ENCODE assay signal across 8 cellular contexts in the genomic region with DNA sequence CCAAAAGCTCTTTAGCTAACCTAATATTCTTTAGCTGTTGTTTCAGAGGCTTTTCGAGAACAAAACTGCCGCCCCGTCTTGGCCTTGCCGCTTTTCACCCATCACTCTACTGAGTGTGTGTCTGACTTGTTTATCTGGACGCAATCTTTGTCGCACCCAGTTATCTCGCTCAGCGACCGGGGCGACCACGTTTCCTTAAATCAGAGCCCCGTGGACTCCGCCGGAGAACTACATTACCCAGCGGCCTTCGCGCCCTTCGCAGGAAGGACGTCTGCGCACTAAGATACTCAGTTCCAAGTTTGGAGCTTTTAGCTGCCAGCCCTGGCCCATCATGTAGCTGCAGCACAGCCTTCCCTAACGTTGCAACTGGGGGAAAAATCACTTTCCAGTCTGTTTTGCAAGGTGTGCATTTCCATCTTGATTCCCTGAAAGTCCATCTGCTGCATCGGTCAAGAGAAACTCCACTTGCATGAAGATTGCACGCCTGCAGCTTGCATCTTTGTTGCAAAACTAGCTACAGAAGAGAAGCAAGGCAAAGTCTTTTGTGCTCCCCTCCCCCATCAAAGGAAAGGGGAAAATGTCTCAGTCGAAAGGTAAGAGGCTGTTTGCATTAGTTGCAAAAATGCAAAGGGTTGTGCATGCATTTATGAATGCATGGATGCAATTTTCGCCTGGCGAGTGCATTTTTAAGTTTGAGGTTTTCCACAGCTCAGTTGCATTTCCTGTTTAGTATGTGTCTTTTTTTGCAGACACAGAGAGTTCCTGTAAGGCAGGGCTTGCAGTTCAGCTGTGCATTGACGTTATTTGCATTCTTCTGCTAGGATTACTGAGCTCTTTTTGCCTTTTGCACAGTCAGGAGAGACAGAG. TPM values are rescaled to one million over a fixed set of nuclear protein-coding genes. Genes with fewer than 3 reads are reported as not detected.
A peak's percentile ranks its signal among the peaks of the same experiment; 100 is the strongest.
DNase-seq lines count a peak whose midpoint lies in the region; ATAC-seq and TF ChIP-seq lines count a peak whose summit lies in the region.

A gene (plus strand): TSS at position 290 of the 867 bp plus-strand sequence. CDS start 288 bp downstream, at position 578.

- peak within 1 kb of the TSS; percentile 62 for H3K4me3 ChIP-seq in mononuclear cell (ENCODE audit: low read length)

- CTCF ChIA-PET in activated CD8-positive, alpha-beta memory T cell treated with anti-CD3 and anti-CD28 coated beads, Interleukin-2, amount 10 ng/mL, durations not matched to agents 7 days and 5 days (lab: Charles Lee): interaction anchor here (0.6 to 2.7 kb wide), 8 partner anchors 10 to 110 kb away, joined by 3 to 16 read pairs (median 5); no protein-coding TSS in a partner anchor

- no peaks in the 10 kb centered on the region for H3K9me3 ChIP-seq in mononuclear cell (ENCODE audit: low read depth, low read length)

- no peak within 1 kb of the TSS for H3K27ac Mint-ChIP-seq in activated CD8-positive, alpha-beta memory T cell treated with anti-CD3 and anti-CD28 coated beads, Interleukin-2, amount 10 ng/mL, durations not matched to agents 7 days and 5 days

- H3K9me3 Mint-ChIP-seq in activated CD8-positive, alpha-beta memory T cell treated with anti-CD3 and anti-CD28 coated beads, Interleukin-2, amount 10 ng/mL, durations not matched to agents 7 days and 5 days (ENCODE audit: low read depth): no peaks in the 10 kb centered on the region

- no peak within 1 kb of the TSS for H3K4me3 Mint-ChIP-seq in activated CD8-positive, alpha-beta memory T cell treated with anti-CD3 and anti-CD28 coated beads, Interleukin-2, amount 10 ng/mL, durations not matched to agents 7 days and 5 days

- no peaks in the 10 kb centered on the region for H3K27me3 ChIP-seq in mononuclear cell (ENCODE audit: insufficient read depth, low read length)

- peaks cover 20% of the 10 kb centered on the region for H3K4me1 ChIP-seq in mononuclear cell (ENCODE audit: insufficient read depth, low read length)

- no peak for TF ChIP-seq CTCF in C4-2B (conservative IDR thresholded peaks at IDR 0.05)

- no peaks in the 10 kb centered on the region for H3K27me3 Mint-ChIP-seq in activated CD8-positive, alpha-beta memory T cell treated with anti-CD3 and anti-CD28 coated beads, Interleukin-2, amount 10 ng/mL, durations not matched to agents 7 days and 5 days

- TF ChIP-seq POLR2A in erythroblast (IDR thresholded peaks at IDR 0.05; ENCODE audit: low read length): no peak

- ATAC-seq in GM19324 (IDR thresholded peaks at IDR 0.05; ENCODE audit: low FRiP score, unreplicated experiment) (peak; percentile 93), HG03432 (IDR thresholded peaks at IDR 0.05; ENCODE audit: unreplicated experiment) (peak; percentile 97)
- ATAC-seq in activated CD8-positive, alpha-beta memory T cell treated with anti-CD3 and anti-CD28 coated beads, Interleukin-2, amount 10 ng/mL, durations not matched to agents 7 days and 5 days: peak; percentile 98

- peaks cover 10% of the 10 kb centered on the region for H3K4me1 Mint-ChIP-seq in activated CD8-positive, alpha-beta memory T cell treated with anti-CD3 and anti-CD28 coated beads, Interleukin-2, amount 10 ng/mL, durations not matched to agents 7 days and 5 days

- DNase-seq in NCI-H82 (lab: John Stamatoyannopoulos, UW) (peak; percentile 94), erythroblast (lab: John Stamatoyannopoulos, UW) (peak; percentile 35 to 52)
- peak; percentile 93 for DNase-seq in activated CD8-positive, alpha-beta memory T cell treated with anti-CD3 and anti-CD28 coated beads, Interleukin-2, amount 10 ng/mL, durations not matched to agents 7 days and 5 days
- DNase-seq in stimulated activated CD8-positive, alpha-beta memory T cell treated with anti-CD3 and anti-CD28 coated beads, Interleukin-4, amount 100 ng/mL, for 1 hour (ENCODE audit: low read depth in 2 of 2, low spot score in 1 of 2): peak; percentile 27 to 59

- peak within 1 kb of the TSS; percentile 13 for H3K27ac ChIP-seq in C4-2B

- no peaks in the 10 kb centered on the region for H3K36me3 Mint-ChIP-seq in activated CD8-positive, alpha-beta memory T cell treated with anti-CD3 and anti-CD28 coated beads, Interleukin-2, amount 10 ng/mL, durations not matched to agents 7 days and 5 days

RNA-seq across cellular contexts. Expression of the gene that starts here (rescaled TPM):
- total RNA-seq in activated CD8-positive, alpha-beta memory T cell treated with anti-CD3 and anti-CD28 coated beads, Interleukin-2, amount 10 ng/mL, durations not matched to agents 7 days and 5 days: 1 to 10 TPM; 6.3 to 8.8 TPM
- total RNA-seq in mononuclear cell: 7.8 TPM

Comparison
In these comparisons a context has a peak if more than half of its experiments do, and no peak if none do; other contexts are left out.
1. Peak in every context shown above with its lines: DNase-seq, ATAC-seq, H3K4me3 ChIP-seq and H3K27ac ChIP-seq.
2. DNase-seq: peak in every context shown above with its lines; median percentile 94 in NCI-H82; 93 in activated CD8-positive, alpha-beta memory T cell treated with anti-CD3 and anti-CD28 coated beads, Interleukin-2, amount 10 ng/mL, durations not matched to agents 7 days and 5 days; 44 in erythroblast; 43 in stimulated activated CD8-positive, alpha-beta memory T cell treated with anti-CD3 and anti-CD28 coated beads, Interleukin-4, amount 100 ng/mL, for 1 hour.